In the genomic region with DNA sequence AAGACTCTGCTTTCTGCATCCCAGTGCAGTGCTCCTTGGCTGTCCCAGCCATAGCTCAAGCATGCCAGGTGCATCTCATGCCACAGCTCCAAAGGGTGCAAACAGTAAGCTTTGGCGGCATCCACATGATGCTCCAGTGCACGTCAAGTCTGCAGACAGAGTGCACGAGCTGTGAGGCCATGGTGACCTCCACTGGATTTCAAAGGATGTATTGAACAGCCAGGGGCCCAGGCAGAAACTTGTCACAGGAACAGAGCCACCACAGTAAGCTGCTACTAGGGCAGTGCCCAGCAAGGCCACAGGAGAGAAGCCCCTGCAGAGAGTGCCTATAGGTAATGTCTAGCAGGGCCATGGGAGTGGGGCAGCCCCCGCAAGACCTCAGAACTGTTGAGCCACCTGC, we compare ENCODE assay signal across 17 cellular contexts.
DNase-seq lines count a peak whose midpoint lies in the region; ATAC-seq and TF ChIP-seq lines count a peak whose summit lies in the region.
"Had no signal": no experiment of that assay in that cellular context is flagged by ENCODE, and none has a peak within 500 bp of the region (broad histone marks: within the 10 kb centered on the region; RNA-seq: fewer than 3 reads in every experiment).

No MANE protein-coding gene starts in this region.

- no peak overlapping the region for H3K4me2 ChIP-seq in osteoblast (ENCODE audit: insufficient read depth, low read length)
- H3K4me2 ChIP-seq: A549; BLaER1 treated with 17β-estradiol and CSF1 and Interleukin-3, amounts not matched to agents 10 nM and 100 nM had no signal

- no peaks in the 10 kb centered on the region for H4K20me1 ChIP-seq in osteoblast (ENCODE audit: insufficient read depth, low read length)
- H4K20me1 ChIP-seq: BLaER1 treated with 17β-estradiol and CSF1 and Interleukin-3, amounts not matched to agents 10 nM and 100 nM had no signal

- no peaks in the 10 kb centered on the region for H3K36me3 ChIP-seq in osteoblast (ENCODE audit: insufficient read depth, low read length)
- H3K36me3 ChIP-seq: BLaER1 treated with 17β-estradiol and CSF1 and Interleukin-3, amounts not matched to agents 10 nM and 100 nM had no signal

- H3K27me3 Mint-ChIP-seq in activated naive CD8-positive, alpha-beta T cell treated with anti-CD3 and anti-CD28 coated beads for 36 hours, result no peaks in the 10 kb centered on the region

- intact Hi-C loops in Right ventricle myocardium inferior (cut with DNase I) (no loop called here), left ventricle myocardium superior (cut with micrococcal nuclease) (no loop called here)

- no peaks in the 10 kb centered on the region for H3K4me1 Mint-ChIP-seq in activated naive CD8-positive, alpha-beta T cell treated with anti-CD3 and anti-CD28 coated beads for 36 hours
- H3K4me1 Mint-ChIP-seq: B cell had no signal

- H3K79me2 ChIP-seq in osteoblast (ENCODE audit: insufficient read depth, low read length), result no peaks in the 10 kb centered on the region

- no peak overlapping the region for H2AFZ ChIP-seq in osteoblast (ENCODE audit: low read length)

- H3K4me3 Mint-ChIP-seq in activated naive CD8-positive, alpha-beta T cell treated with anti-CD3 and anti-CD28 coated beads for 36 hours, result no peak overlapping the region
- H3K4me3 Mint-ChIP-seq: B cell; CD4-positive, alpha-beta T cell; CD8-positive, alpha-beta T cell had no signal

- H3K27ac ChIP-seq in osteoblast (ENCODE audit: low read depth, low read length), result no peak overlapping the region
- H3K27ac ChIP-seq: 22Rv1; A549; BLaER1 treated with 17β-estradiol and CSF1 and Interleukin-3, amounts not matched to agents 10 nM and 100 nM; C4-2B had no signal

- no peaks in the 10 kb centered on the region for H3K36me3 Mint-ChIP-seq in activated naive CD8-positive, alpha-beta T cell treated with anti-CD3 and anti-CD28 coated beads for 36 hours
- H3K36me3 Mint-ChIP-seq: CD8-positive, alpha-beta T cell had no signal

- H3K9me3 ChIP-seq in osteoblast (ENCODE audit: low read depth, low read length), result peaks cover 2% of the 10 kb centered on the region

- no peak for ATAC-seq in Right ventricle myocardium inferior
- no peak for ATAC-seq in left ventricle myocardium superior
- ATAC-seq in HG03378 (IDR thresholded peaks at IDR 0.05; ENCODE audit: unreplicated experiment), result no peak
- ATAC-seq: A549; CD8-positive, alpha-beta T cell had no signal

- H3K27me3 ChIP-seq in osteoblast (ENCODE audit: insufficient read depth, low read length), result no peaks in the 10 kb centered on the region
- H3K27me3 ChIP-seq: BLaER1 treated with 17β-estradiol and CSF1 and Interleukin-3, amounts not matched to agents 10 nM and 100 nM had no signal

- no peaks in the 10 kb centered on the region for H3K4me1 ChIP-seq in osteoblast (ENCODE audit: insufficient read depth, low read length)
- H3K4me1 ChIP-seq: A549; BLaER1 treated with 17β-estradiol and CSF1 and Interleukin-3, amounts not matched to agents 10 nM and 100 nM had no signal

- H3K4me3 ChIP-seq in osteoblast (ENCODE audit: insufficient read depth, low read length), result no peak overlapping the region
- H3K4me3 ChIP-seq: A549; BLaER1 treated with 17β-estradiol and CSF1 and Interleukin-3, amounts not matched to agents 10 nM and 100 nM had no signal

- DNase-seq in Right ventricle myocardium inferior (ENCODE audit: missing footprints) (peak; percentile 62), left ventricle myocardium superior (no peak), osteoblast (ENCODE audit: insufficient read length, low spot score, missing footprints) (peak; percentile 18)
- no peak for DNase-seq in activated naive CD8-positive, alpha-beta T cell treated with anti-CD3 and anti-CD28 coated beads for 36 hours
- DNase-seq: AML-193; Caco-2; Calu3; CD4-positive, alpha-beta T cell; CD8-positive, alpha-beta T cell; DMS79 treated with DMSO at 0.1 percent for 48 hours; GF-D8 had no signal

- peaks cover 19% of the 10 kb centered on the region for H3K9me3 Mint-ChIP-seq in activated naive CD8-positive, alpha-beta T cell treated with anti-CD3 and anti-CD28 coated beads for 36 hours

- TF ChIP-seq CTCF in osteoblast (IDR thresholded peaks at IDR 0.05; ENCODE audit: extremely low read depth, low read depth, low read length), result no peak

- no peak overlapping the region for H3K27ac Mint-ChIP-seq in activated naive CD8-positive, alpha-beta T cell treated with anti-CD3 and anti-CD28 coated beads for 36 hours
- H3K27ac Mint-ChIP-seq: B cell; CD4-positive, alpha-beta T cell; CD8-positive, alpha-beta T cell had no signal

Comparison
In these comparisons a context has a peak if more than half of its experiments do, and no peak if none do; other contexts are left out.
1. DNase-seq: peak in Right ventricle myocardium inferior (single experiment) and osteoblast (single experiment); none in left ventricle myocardium superior (single experiment) and activated naive CD8-positive, alpha-beta T cell treated with anti-CD3 and anti-CD28 coated beads for 36 hours (single experiment).